In the genomic region with DNA sequence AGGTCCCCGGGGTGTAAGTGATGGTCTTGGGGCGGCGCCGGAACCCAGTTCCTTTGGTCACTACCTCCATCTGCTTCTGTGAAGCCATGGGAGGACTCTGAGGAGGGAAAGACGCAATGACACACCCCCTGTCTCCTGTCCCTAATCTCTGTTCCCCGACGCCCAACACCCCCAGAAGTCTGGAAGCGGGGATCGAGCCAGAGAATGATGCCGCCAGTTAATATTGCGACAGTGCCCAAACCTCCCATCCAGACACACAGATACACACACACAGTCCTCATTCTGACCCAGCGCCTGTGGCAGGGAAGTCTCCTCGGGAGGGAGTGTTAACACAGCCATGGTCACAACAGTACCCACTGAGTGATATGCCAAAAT, we compare ENCODE assay signal across 8 cellular contexts. TPM values are rescaled to one million over a fixed set of nuclear protein-coding genes. Genes with fewer than 3 reads are reported as not detected.
A peak's percentile ranks its signal among the peaks of the same experiment; 100 is the strongest.
DNase-seq lines count a peak whose midpoint lies in the region; ATAC-seq lines count a peak whose summit lies in the region.

No MANE protein-coding gene starts in this region.

- ATAC-seq in naive thymus-derived CD4-positive, alpha-beta T cell = peak; percentile 62
- ATAC-seq in HG03342 (IDR thresholded peaks at IDR 0.05; ENCODE audit: unreplicated experiment) = no peak

- H3K27me3 Mint-ChIP-seq in activated CD4-positive, alpha-beta T cell treated with anti-CD3 and anti-CD28 coated beads, Interleukin-2, amount 10 ng/mL, durations not matched to agents 7 days and 5 days = peaks cover 18% of the 10 kb centered on the region
- peaks cover 4 to 20% (median 14%) of the 10 kb centered on the region in 5 donors for H3K27me3 Mint-ChIP-seq in naive thymus-derived CD4-positive, alpha-beta T cell

- peak overlapping the region; percentile 94 for H3K27ac Mint-ChIP-seq in activated CD4-positive, alpha-beta T cell treated with anti-CD3 and anti-CD28 coated beads, Interleukin-2, amount 10 ng/mL, durations not matched to agents 7 days and 5 days
- H3K27ac Mint-ChIP-seq in naive thymus-derived CD4-positive, alpha-beta T cell = peak overlapping the region; percentile 93 to 99 (median 95)

- H3K9me3 Mint-ChIP-seq in activated CD4-positive, alpha-beta T cell treated with anti-CD3 and anti-CD28 coated beads, Interleukin-2, amount 10 ng/mL, durations not matched to agents 7 days and 5 days = no peaks in the 10 kb centered on the region
- peaks cover 0 to 2% (median 0%) of the 10 kb centered on the region in 11 donors for H3K9me3 Mint-ChIP-seq in naive thymus-derived CD4-positive, alpha-beta T cell

- CTCF ChIA-PET in activated CD4-positive, alpha-beta T cell treated with anti-CD3 and anti-CD28 coated beads, Interleukin-2, amount 10 ng/mL, durations not matched to agents 7 days and 5 days (lab: Charles Lee) = interaction anchor here (1.5 to 2.1 kb wide), 3 partner anchors 11 to 71 kb away, joined by 3 to 8 read pairs (median 5); no protein-coding TSS in a partner anchor
- CTCF ChIA-PET in naive thymus-derived CD4-positive, alpha-beta T cell (lab: Charles Lee) = interaction anchor here (0.6 to 1.6 kb wide), 3 partner anchors 47 to 136 kb away, joined by 3 to 5 read pairs (median 3); partner anchors contain the start of gene MICALL1

- peaks cover 18% of the 10 kb centered on the region for H3K36me3 Mint-ChIP-seq in activated CD4-positive, alpha-beta T cell treated with anti-CD3 and anti-CD28 coated beads, Interleukin-2, amount 10 ng/mL, durations not matched to agents 7 days and 5 days (ENCODE audit: low read depth)
- H3K36me3 Mint-ChIP-seq in naive thymus-derived CD4-positive, alpha-beta T cell = peaks cover 9 to 18% (median 16%) of the 10 kb centered on the region in 5 donors

- H3K4me1 Mint-ChIP-seq in activated CD4-positive, alpha-beta T cell treated with anti-CD3 and anti-CD28 coated beads, Interleukin-2, amount 10 ng/mL, durations not matched to agents 7 days and 5 days = peaks cover 27% of the 10 kb centered on the region
- H3K4me1 Mint-ChIP-seq in naive thymus-derived CD4-positive, alpha-beta T cell = peaks cover 24 to 50% (median 47%) of the 10 kb centered on the region in 7 donors

- WGBS in ectodermal cell, 2 experiments = 5 to 8% methylated on average over 13 of the region's 13 CpGs

- H3K9me3 ChIP-seq in MG63 (no peaks in the 10 kb centered on the region), ectodermal cell (ENCODE audit: control insufficient read depth, low read length) (no peaks in the 10 kb centered on the region)
- H3K9me3 ChIP-seq in naive thymus-derived CD4-positive, alpha-beta T cell (ENCODE audit: control insufficient read depth in 2 of 3, low read length in 3 of 3) = no peaks in the 10 kb centered on the region

- H3K4me1 ChIP-seq in ectodermal cell (ENCODE audit: control insufficient read depth, insufficient read depth, low read length) = peaks cover 6% of the 10 kb centered on the region
- H3K4me1 ChIP-seq in naive thymus-derived CD4-positive, alpha-beta T cell (ENCODE audit: control insufficient read depth in 2 of 2, insufficient read depth in 2 of 2, low read length in 2 of 2) = peaks cover 13 to 18% of the 10 kb centered on the region in 2 donors

- peaks cover 19% of the 10 kb centered on the region for H3K36me3 ChIP-seq in MG63
- H3K36me3 ChIP-seq in ectodermal cell (ENCODE audit: control insufficient read depth, insufficient read depth, low read length) = peaks cover 6% of the 10 kb centered on the region
- peaks cover 0 to 22% (median 9%) of the 10 kb centered on the region in 3 experiments for H3K36me3 ChIP-seq in naive thymus-derived CD4-positive, alpha-beta T cell (ENCODE audit: control insufficient read depth in 2 of 3, insufficient read depth in 3 of 3, low read length in 3 of 3)

- peak overlapping the region; percentile 100 for H3K4me3 Mint-ChIP-seq in activated CD4-positive, alpha-beta T cell treated with anti-CD3 and anti-CD28 coated beads, Interleukin-2, amount 10 ng/mL, durations not matched to agents 7 days and 5 days
- peak overlapping the region; percentile 93 to 100 (median 99) for H3K4me3 Mint-ChIP-seq in naive thymus-derived CD4-positive, alpha-beta T cell

- H3K4me3 ChIP-seq in MG63 (peak overlapping the region; percentile 100), ectodermal cell (ENCODE audit: insufficient read depth, low read depth, low read length) (peak overlapping the region; percentile 99)
- peak overlapping the region; percentile 96 for H3K4me3 ChIP-seq in naive thymus-derived CD4-positive, alpha-beta T cell (ENCODE audit: low read length)

- POLR2A ChIA-PET in activated CD4-positive, alpha-beta T cell treated with anti-CD3 and anti-CD28 coated beads, Interleukin-2, amount 10 ng/mL, durations not matched to agents 7 days and 5 days (lab: Charles Lee) = no interaction called here
- POLR2A ChIA-PET in naive thymus-derived CD4-positive, alpha-beta T cell (lab: Charles Lee) = interaction anchor here (1.5 to 1.9 kb wide), 2 partner anchors 13 to 136 kb away, joined by 3 to 6 read pairs; no protein-coding TSS in a partner anchor

- intact Hi-C loops in naive thymus-derived CD4-positive, alpha-beta T cell (cut with micrococcal nuclease) = loop anchor here (1.0 to 5.0 kb wide), 7 partner anchors 19 to 617 kb away; partner anchors contain the start of genes GCAT (in 2 of the 2), MICALL1 (in 2 of the 2), ANKRD54 (in 1 of the 2) and DMC1 (in 1 of the 2)

- H3K27ac ChIP-seq in ectodermal cell (ENCODE audit: insufficient read depth, low read depth, low read length, poor library complexity, severe bottlenecking) = no peak overlapping the region
- peak overlapping the region; percentile 23 for H3K27ac ChIP-seq in naive thymus-derived CD4-positive, alpha-beta T cell (ENCODE audit: low read depth, low read length)

- DNase-seq in activated CD4-positive, alpha-beta T cell treated with anti-CD3 and anti-CD28 coated beads, Interleukin-2, amount 10 ng/mL, durations not matched to agents 7 days and 5 days = no peak
- DNase-seq in activated CD4-positive, alpha-beta T cell treated with anti-CD3 and anti-CD28 coated beads for 1 hour = no peak
- no peak for DNase-seq in MG63
- DNase-seq in naive thymus-derived CD4-positive, alpha-beta T cell = no peak
- DNase-seq in LoVo (ENCODE audit: low spot score) = no peak
- no peak for DNase-seq in SKM-1 treated with dmso at 0.1 percent for 144 hours (lab: John Stamatoyannopoulos, UW; ENCODE audit: unreplicated experiment)

- H3K27me3 ChIP-seq in MG63 (no peaks in the 10 kb centered on the region), ectodermal cell (ENCODE audit: control insufficient read depth, insufficient read depth, low read length, poor library complexity, severe bottlenecking) (peaks cover 14% of the 10 kb centered on the region)
- H3K27me3 ChIP-seq in naive thymus-derived CD4-positive, alpha-beta T cell (ENCODE audit: control insufficient read depth in 2 of 2, insufficient read depth in 2 of 2, low read length in 2 of 2) = no peaks in the 10 kb centered on the region

RNA-seq across cellular contexts. Expression of gene C22orf23, which starts 0.4 kb away (rescaled TPM):
- under 1 TPM in 1 of 2 experiments, not detected in 1; 0.23 TPM for total RNA-seq in activated CD4-positive, alpha-beta T cell treated with anti-CD3 and anti-CD28 coated beads, Interleukin-2, amount 10 ng/mL, durations not matched to agents 7 days and 5 days
- total RNA-seq in MG63 (2014; rRNA removed; shearing (Covaris generic); ENCODE audit: low replicate concordance) = 0.36 and 2.3 TPM in 2 replicates
- 0.52 TPM for polyA plus RNA-seq in ectodermal cell (2013, experiment 1 of 4)
- polyA plus RNA-seq in ectodermal cell (2013, experiment 2 of 4) = 1.1 TPM
- 0.85 TPM for polyA plus RNA-seq in ectodermal cell (2013, experiment 3 of 4)
- polyA plus RNA-seq in ectodermal cell (2013, experiment 4 of 4) = 0.69 TPM
- total RNA-seq in naive thymus-derived CD4-positive, alpha-beta T cell = under 1 TPM in 1 of 5 experiments, not detected in 4; 0.31 TPM
- polyA plus RNA-seq in naive thymus-derived CD4-positive, alpha-beta T cell = not detected

RNA-seq across cellular contexts. Expression of gene POLR2F, which starts 0.5 kb away (rescaled TPM):
- 10 to 100 TPM; 58.5 to 66.3 TPM for total RNA-seq in activated CD4-positive, alpha-beta T cell treated with anti-CD3 and anti-CD28 coated beads, Interleukin-2, amount 10 ng/mL, durations not matched to agents 7 days and 5 days
- 64.9 and 167 TPM in 2 replicates for total RNA-seq in MG63 (2014; rRNA removed; shearing (Covaris generic); ENCODE audit: low replicate concordance)
- polyA plus RNA-seq in ectodermal cell (2013, experiment 1 of 4) = 108 TPM
- polyA plus RNA-seq in ectodermal cell (2013, experiment 2 of 4) = 92.1 TPM
- 109 TPM for polyA plus RNA-seq in ectodermal cell (2013, experiment 3 of 4)
- 127 TPM for polyA plus RNA-seq in ectodermal cell (2013, experiment 4 of 4)
- total RNA-seq in naive thymus-derived CD4-positive, alpha-beta T cell = 10 to 100 TPM; 25.9 to 67.8 (median 43.9) TPM
- polyA plus RNA-seq in naive thymus-derived CD4-positive, alpha-beta T cell = 100 to 1,000 TPM; 108 to 137 TPM

RNA-seq across cellular contexts. Expression of gene SOX10, which starts 31.3 kb away (rescaled TPM):
- not detected for total RNA-seq in activated CD4-positive, alpha-beta T cell treated with anti-CD3 and anti-CD28 coated beads, Interleukin-2, amount 10 ng/mL, durations not matched to agents 7 days and 5 days
- not detected in 2 replicates for total RNA-seq in MG63 (2014; rRNA removed; shearing (Covaris generic); ENCODE audit: low replicate concordance)
- 18.7 TPM for polyA plus RNA-seq in ectodermal cell (2013, experiment 1 of 4)
- 23.0 TPM for polyA plus RNA-seq in ectodermal cell (2013, experiment 2 of 4)
- polyA plus RNA-seq in ectodermal cell (2013, experiment 3 of 4) = 24.9 TPM
- polyA plus RNA-seq in ectodermal cell (2013, experiment 4 of 4) = 31.6 TPM
- total RNA-seq in naive thymus-derived CD4-positive, alpha-beta T cell = not detected
- not detected for polyA plus RNA-seq in naive thymus-derived CD4-positive, alpha-beta T cell

RNA-seq across cellular contexts. Expression of gene MICALL1, which starts 47.0 kb away (rescaled TPM):
- 10 to 100 TPM; 27.6 to 30.7 TPM for total RNA-seq in activated CD4-positive, alpha-beta T cell treated with anti-CD3 and anti-CD28 coated beads, Interleukin-2, amount 10 ng/mL, durations not matched to agents 7 days and 5 days
- 13.8 and 25.3 TPM in 2 replicates for total RNA-seq in MG63 (2014; rRNA removed; shearing (Covaris generic); ENCODE audit: low replicate concordance)
- 24.4 TPM for polyA plus RNA-seq in ectodermal cell (2013, experiment 1 of 4)
- 25.5 TPM for polyA plus RNA-seq in ectodermal cell (2013, experiment 2 of 4)
- polyA plus RNA-seq in ectodermal cell (2013, experiment 3 of 4) = 21.6 TPM
- polyA plus RNA-seq in ectodermal cell (2013, experiment 4 of 4) = 20.9 TPM
- 10 to 100 TPM; 22.2 to 40.0 (median 27.8) TPM for total RNA-seq in naive thymus-derived CD4-positive, alpha-beta T cell
- 1 to 10 TPM; 2.2 to 7.3 TPM for polyA plus RNA-seq in naive thymus-derived CD4-positive, alpha-beta T cell
